24 cellular contexts compared by ENCODE assay signal in genomic region chr2:159322419-159322818, GRCh38.
"Had no signal": no experiment of that assay in that cellular context is flagged by ENCODE, and none has a peak within 500 bp of the region (broad histone marks: within the 10 kb centered on the region; RNA-seq: fewer than 3 reads in every experiment).

No MANE protein-coding gene starts in this region.

- H3K36me3 ChIP-seq: MG63, SJSA1 had no signal

- H3K4me3 ChIP-seq: MG63, SJSA1, SK-N-MC had no signal

- H3K27me3 ChIP-seq: MG63, SJSA1 had no signal

- H3K4me1 ChIP-seq: SJSA1 had no signal

- H3K27ac ChIP-seq: SJSA1, SK-N-MC had no signal

- H3K9me3 ChIP-seq: MG63, SJSA1 had no signal

- FAIRE-seq: RCC 7860 had no signal

- DNase-seq: IMR-90, Karpas-422, KG1, MG63, NCI-H1092, NCI-H1105 treated with DMSO at 0.1 percent for 48 hours, NCI-H1417 treated with DMSO at 0.1 percent for 48 hours, NCI-H146, NCI-H187, NCI-H2029, NCI-H2081 treated with DMSO at 0.1 percent for 48 hours, NCI-H2171, NCI-H226, NCI-H446, NCI-H510A, NCI-H524 treated with DMSO at 0.1 percent for 48 hours, NCI-H69, NCI-H774, Right ventricle myocardium superior, RPMI8226, SIG-M5 had no signal
